ENCODE assay signal across 9 cellular contexts in genomic region chr20:25083773-25084615, GRCh38.
A peak's percentile ranks its signal among the peaks of the same experiment; 100 is the strongest.
DNase-seq lines count a peak whose midpoint lies in the region; ATAC-seq and TF ChIP-seq lines count a peak whose summit lies in the region.
"Had no signal": no experiment of that assay in that cellular context is flagged by ENCODE, and none has a peak within 500 bp of the region (broad histone marks: within the 10 kb centered on the region; RNA-seq: fewer than 3 reads in every experiment).

No MANE protein-coding gene starts in this region.

- H3K4me3 Mint-ChIP-seq in nephron progenitor cell = no peak overlapping the region
- H3K4me3 Mint-ChIP-seq: activated CD4-positive, alpha-beta memory T cell treated with anti-CD3 and anti-CD28 coated beads, Interleukin-2, amount 10 ng/mL, durations not matched to agents 7 days and 5 days had no signal

- peaks cover 11% of the 10 kb centered on the region for H3K9me3 Mint-ChIP-seq in nephron progenitor cell
- H3K9me3 Mint-ChIP-seq: activated CD4-positive, alpha-beta memory T cell treated with anti-CD3 and anti-CD28 coated beads, Interleukin-2, amount 10 ng/mL, durations not matched to agents 7 days and 5 days had no signal

- no peaks in the 10 kb centered on the region for H3K4me1 Mint-ChIP-seq in nephron progenitor cell

- ATAC-seq in HG03432 (IDR thresholded peaks at IDR 0.05; ENCODE audit: unreplicated experiment) (peak; percentile 59), GM18909 (IDR thresholded peaks at IDR 0.05; ENCODE audit: poor library complexity, unreplicated experiment) (no peak), HG02571 (IDR thresholded peaks at IDR 0.05; ENCODE audit: unreplicated experiment) (no peak), GM19452 (IDR thresholded peaks at IDR 0.05; ENCODE audit: unreplicated experiment) (no peak)

- peak; percentile 49 for TF ChIP-seq CTCF in nephron progenitor cell (IDR thresholded peaks at IDR 0.05)

- no peaks in the 10 kb centered on the region for H3K36me3 Mint-ChIP-seq in nephron progenitor cell (ENCODE audit: low read depth)

- H3K27me3 Mint-ChIP-seq in nephron progenitor cell (ENCODE audit: low read depth, poor library complexity) = peaks cover 99% of the 10 kb centered on the region

- peak; percentile 82 for DNase-seq in DMS53 (lab: John Stamatoyannopoulos, UW)
- peak; percentile 52 for DNase-seq in cerebellar cortex (ENCODE audit: low spot score)
- peak; percentile 62 for DNase-seq in nephron progenitor cell
- DNase-seq in NCI-H1417 treated with DMSO at 0.1 percent for 48 hours (lab: John Stamatoyannopoulos, UW) = no peak
- DNase-seq: activated CD4-positive, alpha-beta memory T cell treated with anti-CD3 and anti-CD28 coated beads, Interleukin-2, amount 10 ng/mL, durations not matched to agents 7 days and 5 days had no signal

- no peak overlapping the region for H3K27ac Mint-ChIP-seq in nephron progenitor cell
- H3K27ac Mint-ChIP-seq: activated CD4-positive, alpha-beta memory T cell treated with anti-CD3 and anti-CD28 coated beads, Interleukin-2, amount 10 ng/mL, durations not matched to agents 7 days and 5 days had no signal
